In the genomic region with DNA sequence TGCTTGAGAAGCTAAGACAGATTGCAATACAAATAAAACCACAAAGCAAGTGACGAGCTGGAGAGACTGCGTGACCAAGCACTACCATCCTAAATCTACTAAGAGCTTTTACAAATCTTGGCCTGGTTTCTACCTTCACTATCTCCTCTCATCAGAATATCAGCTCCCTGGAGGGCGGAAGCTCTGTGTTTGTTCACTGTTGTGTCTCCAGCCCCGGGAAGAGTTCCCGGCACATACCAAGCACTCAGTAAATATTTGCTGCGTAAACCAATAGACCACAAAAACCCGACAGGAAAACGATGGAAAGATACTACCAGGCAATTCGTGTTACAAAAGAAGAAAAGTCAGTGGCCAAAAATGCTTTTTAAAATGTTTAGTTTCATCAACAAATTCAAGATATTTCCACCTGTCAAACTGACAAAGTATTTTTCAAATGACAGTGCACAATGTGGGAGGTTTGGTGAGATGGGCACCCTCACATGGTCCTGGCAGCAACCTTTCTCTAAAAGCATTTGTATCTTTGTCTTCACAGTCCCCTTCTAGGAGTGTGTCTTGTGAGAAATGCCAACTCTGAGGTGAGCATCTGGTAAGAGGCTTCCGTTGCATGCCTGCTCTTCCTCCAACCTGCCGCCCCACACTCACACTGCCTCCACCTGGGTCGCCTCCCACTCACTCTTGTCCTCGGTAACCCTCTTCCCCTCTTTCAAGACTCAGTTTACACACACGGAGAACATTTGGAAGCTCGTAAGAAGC, we compare ENCODE assay signal across 13 cellular contexts. TPM values are rescaled to one million over a fixed set of nuclear protein-coding genes. Genes with fewer than 3 reads are reported as not detected.
A peak's percentile ranks its signal among the peaks of the same experiment; 100 is the strongest.
DNase-seq lines count a peak whose midpoint lies in the region; ATAC-seq, FAIRE-seq and TF ChIP-seq lines count a peak whose summit lies in the region.
"Had no signal": no experiment of that assay in that cellular context is flagged by ENCODE, and none has a peak within 500 bp of the region (broad histone marks: within the 10 kb centered on the region; RNA-seq: fewer than 3 reads in every experiment).

No MANE protein-coding gene starts in this region.

- H3K4me3 ChIP-seq in GM23338 (no peak overlapping the region), fibroblast of villous mesenchyme (ENCODE audit: low read depth, low read length) (no peak overlapping the region), HAP-1 (no peak overlapping the region), aorta (ENCODE audit: low read length in 2 of 2) (no peak overlapping the region)

- H3K27me3 Mint-ChIP-seq in GM23338 (ENCODE audit: insufficient read depth, low read depth, poor library complexity), result peaks cover 10% of the 10 kb centered on the region

- 82 to 83% methylated on average over 15 of the region's 15 CpGs for WGBS in aorta, 2 donors

- H3K9me3 ChIP-seq in HAP-1 (no peaks in the 10 kb centered on the region), aorta (ENCODE audit: control insufficient read depth, low read length) (peaks cover 3% of the 10 kb centered on the region)

- in situ Hi-C loops in HAP-1 (cut with MboI; ENCODE audit: low sequenced_read_pairs), result no loop called here

- H3K36me3 ChIP-seq in GM23338 (ENCODE audit: insufficient read depth), result no peaks in the 10 kb centered on the region
- H3K36me3 ChIP-seq in HAP-1 (replicated peaks), result no peaks in the 10 kb centered on the region
- no peaks in the 10 kb centered on the region for H3K36me3 ChIP-seq in aorta (ENCODE audit: control insufficient read depth in 1 of 2, insufficient read depth in 2 of 2, low read length in 1 of 2)

- no peak overlapping the region for H3K4me3 Mint-ChIP-seq in GM23338

- no peaks in the 10 kb centered on the region for H4K20me1 ChIP-seq in GM23338 (replicated peaks; ENCODE audit: insufficient read depth)

- H3K36me3 Mint-ChIP-seq in GM23338 (ENCODE audit: low read depth), result no peaks in the 10 kb centered on the region; the same call in 2 of the 3 replicates

- FAIRE-seq in GM19239 (lab: Jason Lieb, UNC), result no peak

- 0 out of 3 replicates have a peak, but pooled peaks cover 5% of the 10 kb centered on the region for H3K9me3 Mint-ChIP-seq in GM23338

- H2AFZ ChIP-seq in GM23338, result peak overlapping the region; percentile 84; the same call in 1 of the 2 replicates

- ATAC-seq in GM23338, result no peak; the same call in 2 of the 3 replicates
- no peak for ATAC-seq in left lobe of liver
- no peak for ATAC-seq in aorta (ENCODE audit: low FRiP score)

- H3K27ac ChIP-seq in GM23338 (ENCODE audit: low read depth), result peak overlapping the region; percentile 6; the same call in 1 of the 2 replicates
- no peak overlapping the region for H3K27ac ChIP-seq in aorta (ENCODE audit: low read depth in 1 of 2, low read length in 2 of 2)

- TF ChIP-seq CTCF in GM23338 (conservative IDR thresholded peaks at IDR 0.05; ENCODE audit: low read depth in 2 of 2) (no peak), fibroblast of villous mesenchyme (IDR thresholded peaks at IDR 0.05; ENCODE audit: insufficient read depth, low read depth, low read length) (no peak)

- H3K27ac Mint-ChIP-seq in GM23338, result no peak overlapping the region

- H3K4me1 Mint-ChIP-seq in GM23338, result peaks cover 18% of the 10 kb centered on the region

- H3K4me1 ChIP-seq in GM23338 (ENCODE audit: insufficient read depth) (peaks cover 9% of the 10 kb centered on the region), HAP-1 (no peaks in the 10 kb centered on the region), aorta (ENCODE audit: control insufficient read depth in 1 of 2, insufficient read depth in 2 of 2, low read length in 2 of 2) (no peaks in the 10 kb centered on the region)

- H3K4me2 ChIP-seq in GM23338, result 0 out of 2 replicates have a peak overlapping the region, but pooled peaks have one; percentile 23

- H3K27me3 ChIP-seq in GM23338 (ENCODE audit: insufficient read depth) (no peaks in the 10 kb centered on the region), HAP-1 (ENCODE audit: low read depth) (peaks cover 8% of the 10 kb centered on the region; the same call in 1 of the 2 replicates), aorta (ENCODE audit: control insufficient read depth in 1 of 2, insufficient read depth in 2 of 2, low read length in 1 of 2) (no peaks in the 10 kb centered on the region)

- H3K79me2 ChIP-seq in GM23338 (replicated peaks; ENCODE audit: insufficient read depth), result no peaks in the 10 kb centered on the region

- intact Hi-C loops in aorta (cut with DNase I), result no loop called here

- H3F3A ChIP-seq in GM23338 (replicated peaks; ENCODE audit: low read depth), result no peaks in the 10 kb centered on the region

- DNase-seq in AG08396 (ENCODE audit: low spot score) (peak; percentile 80), GM23338 (ENCODE audit: low spot score) (no peak), SHP77 (lab: John Stamatoyannopoulos, UW) (peak; percentile 40 to 50), fibroblast of villous mesenchyme (ENCODE audit: low read depth) (peak; percentile 99), HAP-1 (ENCODE audit: low spot score in 2 of 2) (no peak), GM19239 (ENCODE audit: insufficient read length, low spot score) (no peak), left lobe of liver (ENCODE audit: low spot score) (no peak), aorta (no peak)
- DNase-seq: activated gamma-delta T cell treated with Interleukin-2 at 50 U/mL for 16 hours, GF-D8, NCI-H1694 had no signal

- H3K9me2 ChIP-seq in GM23338 (ENCODE audit: insufficient read depth), result no peaks in the 10 kb centered on the region

TF ChIP-seq in GM23338, 12 proteins besides CTCF, POLR2A, EP300 and RAD21:
- TF ChIP-seq, protein P1, sequence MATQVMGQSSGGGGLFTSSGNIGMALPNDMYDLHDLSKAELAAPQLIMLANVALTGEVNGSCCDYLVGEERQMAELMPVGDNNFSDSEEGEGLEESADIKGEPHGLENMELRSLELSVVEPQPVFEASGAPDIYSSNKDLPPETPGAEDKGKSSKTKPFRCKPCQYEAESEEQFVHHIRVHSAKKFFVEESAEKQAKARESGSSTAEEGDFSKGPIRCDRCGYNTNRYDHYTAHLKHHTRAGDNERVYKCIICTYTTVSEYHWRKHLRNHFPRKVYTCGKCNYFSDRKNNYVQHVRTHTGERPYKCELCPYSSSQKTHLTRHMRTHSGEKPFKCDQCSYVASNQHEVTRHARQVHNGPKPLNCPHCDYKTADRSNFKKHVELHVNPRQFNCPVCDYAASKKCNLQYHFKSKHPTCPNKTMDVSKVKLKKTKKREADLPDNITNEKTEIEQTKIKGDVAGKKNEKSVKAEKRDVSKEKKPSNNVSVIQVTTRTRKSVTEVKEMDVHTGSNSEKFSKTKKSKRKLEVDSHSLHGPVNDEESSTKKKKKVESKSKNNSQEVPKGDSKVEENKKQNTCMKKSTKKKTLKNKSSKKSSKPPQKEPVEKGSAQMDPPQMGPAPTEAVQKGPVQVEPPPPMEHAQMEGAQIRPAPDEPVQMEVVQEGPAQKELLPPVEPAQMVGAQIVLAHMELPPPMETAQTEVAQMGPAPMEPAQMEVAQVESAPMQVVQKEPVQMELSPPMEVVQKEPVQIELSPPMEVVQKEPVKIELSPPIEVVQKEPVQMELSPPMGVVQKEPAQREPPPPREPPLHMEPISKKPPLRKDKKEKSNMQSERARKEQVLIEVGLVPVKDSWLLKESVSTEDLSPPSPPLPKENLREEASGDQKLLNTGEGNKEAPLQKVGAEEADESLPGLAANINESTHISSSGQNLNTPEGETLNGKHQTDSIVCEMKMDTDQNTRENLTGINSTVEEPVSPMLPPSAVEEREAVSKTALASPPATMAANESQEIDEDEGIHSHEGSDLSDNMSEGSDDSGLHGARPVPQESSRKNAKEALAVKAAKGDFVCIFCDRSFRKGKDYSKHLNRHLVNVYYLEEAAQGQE (IDR thresholded peaks at IDR 0.05; ENCODE audit: unreplicated experiment), result no peak
- TF ChIP-seq, protein P2, sequence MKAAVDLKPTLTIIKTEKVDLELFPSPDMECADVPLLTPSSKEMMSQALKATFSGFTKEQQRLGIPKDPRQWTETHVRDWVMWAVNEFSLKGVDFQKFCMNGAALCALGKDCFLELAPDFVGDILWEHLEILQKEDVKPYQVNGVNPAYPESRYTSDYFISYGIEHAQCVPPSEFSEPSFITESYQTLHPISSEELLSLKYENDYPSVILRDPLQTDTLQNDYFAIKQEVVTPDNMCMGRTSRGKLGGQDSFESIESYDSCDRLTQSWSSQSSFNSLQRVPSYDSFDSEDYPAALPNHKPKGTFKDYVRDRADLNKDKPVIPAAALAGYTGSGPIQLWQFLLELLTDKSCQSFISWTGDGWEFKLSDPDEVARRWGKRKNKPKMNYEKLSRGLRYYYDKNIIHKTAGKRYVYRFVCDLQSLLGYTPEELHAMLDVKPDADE (IDR thresholded peaks at IDR 0.05), result no peak
- TF ChIP-seq NANOG (IDR thresholded peaks at IDR 0.05; ENCODE audit: borderline replicate concordance), result no peak

RNA-seq across cellular contexts. Expression of a gene that starts 34.7 kb away (rescaled TPM):
- total RNA-seq in GM23338 (2014; rRNA removed; shearing (Covaris generic)), result not detected in 2 replicates
- polyA plus RNA-seq in GM23338 (2016; fragmentation: Nextera tagmentation; extraction: Ambion mirVana) (not detected in 2 replicates), aorta (under 1 TPM in 1 of 2 donors, not detected in 1; 0.25 TPM)
- total RNA-seq in fibroblast of villous mesenchyme (under 0.01 TPM in 2 replicates), left lobe of liver (0.35 TPM), aorta (1 to 10 TPM in 1 of 2 donors, under 1 TPM in 1; 0.16 to 1.4 TPM)
- total RNA-seq: T-helper 2 cell treated with Interferon-gamma antibody and Interleukin-4, amounts not matched to agents 100 ng/mL and 5 ng/mL, for 36 hours; temporal lobe had no signal

RNA-seq across cellular contexts. Expression of a gene that starts 45.7 kb away (rescaled TPM):
- 0.24 and 1.0 TPM in 2 replicates for total RNA-seq in GM23338 (2014; rRNA removed; shearing (Covaris generic))
- 0.16 TPM in 1 of 2 replicates, not detected in the other for polyA plus RNA-seq in GM23338 (2016; fragmentation: Nextera tagmentation; extraction: Ambion mirVana)
- total RNA-seq in fibroblast of villous mesenchyme, result 8.7 and 9.1 TPM in 2 replicates
- 3.0 TPM for total RNA-seq in left lobe of liver
- total RNA-seq in aorta, result 100 to 1,000 TPM in 1 of 2 donors, 10 to 100 TPM in 1; 54.8 to 152 TPM
- polyA plus RNA-seq in aorta, result 10 to 100 TPM; 14.3 to 52.9 TPM
- total RNA-seq: T-helper 2 cell treated with Interferon-gamma antibody and Interleukin-4, amounts not matched to agents 100 ng/mL and 5 ng/mL, for 36 hours had no signal

Comparison
In these comparisons a context has a peak if more than half of its experiments do, and no peak if none do; other contexts are left out.
1. DNase-seq: peak in AG08396 (single experiment), SHP77 (2 of 2) and fibroblast of villous mesenchyme (single experiment); none in GM23338 (single experiment), HAP-1 (0 of 2), GM19239 (single experiment), left lobe of liver (single experiment) and aorta (0 of 2).